In the genomic region with DNA sequence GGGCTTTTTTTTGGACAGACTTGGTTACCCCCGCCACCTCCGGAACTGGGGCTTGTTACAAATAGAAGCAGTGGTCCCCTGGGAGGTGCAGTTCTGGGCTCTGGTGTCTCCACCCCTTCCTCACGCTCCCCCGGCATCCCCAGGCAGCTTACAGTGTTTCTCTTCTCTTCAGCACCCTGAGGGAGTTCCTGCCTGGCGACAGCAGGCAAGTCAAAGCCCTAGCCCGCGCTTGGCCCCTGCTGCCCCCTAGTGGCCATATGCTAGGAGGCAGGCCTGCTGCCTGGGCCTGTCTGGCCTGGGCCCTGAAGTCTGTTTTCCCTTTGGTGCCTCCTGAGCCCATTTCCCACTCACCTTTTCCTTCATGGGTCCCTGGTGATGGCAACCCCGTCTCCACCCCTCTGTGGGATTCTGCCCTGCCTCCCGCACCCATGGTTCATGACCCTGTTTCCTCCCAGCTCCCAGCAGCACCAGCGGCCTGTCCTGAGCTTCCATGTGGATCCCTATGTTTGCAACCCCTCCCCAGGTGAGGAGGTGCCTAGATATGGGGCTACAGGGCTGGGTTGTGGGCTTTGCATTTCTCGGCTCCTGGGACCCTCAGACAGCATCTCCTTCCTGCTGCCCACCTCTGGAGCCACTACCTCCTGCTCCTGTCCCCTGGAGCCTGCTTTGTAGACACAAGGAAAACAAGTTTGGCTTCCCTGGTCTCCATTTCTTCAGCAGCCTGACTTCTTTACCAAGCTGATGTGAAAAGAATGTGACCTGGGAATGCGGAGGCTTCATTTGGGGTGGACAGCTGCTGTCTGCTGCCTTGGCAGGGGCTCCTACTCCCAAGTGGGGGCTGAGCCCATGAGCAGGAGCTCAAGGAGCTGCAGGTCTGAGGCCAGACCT, we compare ENCODE assay signal across 1 cellular context.
TF ChIP-seq lines count a peak whose summit lies in the region.

No MANE protein-coding gene starts in this region.

TF ChIP-seq in HepG2, 621 proteins besides CTCF, POLR2A, EP300 and RAD21 (continued from another document):
- TF ChIP-seq, protein P1, sequence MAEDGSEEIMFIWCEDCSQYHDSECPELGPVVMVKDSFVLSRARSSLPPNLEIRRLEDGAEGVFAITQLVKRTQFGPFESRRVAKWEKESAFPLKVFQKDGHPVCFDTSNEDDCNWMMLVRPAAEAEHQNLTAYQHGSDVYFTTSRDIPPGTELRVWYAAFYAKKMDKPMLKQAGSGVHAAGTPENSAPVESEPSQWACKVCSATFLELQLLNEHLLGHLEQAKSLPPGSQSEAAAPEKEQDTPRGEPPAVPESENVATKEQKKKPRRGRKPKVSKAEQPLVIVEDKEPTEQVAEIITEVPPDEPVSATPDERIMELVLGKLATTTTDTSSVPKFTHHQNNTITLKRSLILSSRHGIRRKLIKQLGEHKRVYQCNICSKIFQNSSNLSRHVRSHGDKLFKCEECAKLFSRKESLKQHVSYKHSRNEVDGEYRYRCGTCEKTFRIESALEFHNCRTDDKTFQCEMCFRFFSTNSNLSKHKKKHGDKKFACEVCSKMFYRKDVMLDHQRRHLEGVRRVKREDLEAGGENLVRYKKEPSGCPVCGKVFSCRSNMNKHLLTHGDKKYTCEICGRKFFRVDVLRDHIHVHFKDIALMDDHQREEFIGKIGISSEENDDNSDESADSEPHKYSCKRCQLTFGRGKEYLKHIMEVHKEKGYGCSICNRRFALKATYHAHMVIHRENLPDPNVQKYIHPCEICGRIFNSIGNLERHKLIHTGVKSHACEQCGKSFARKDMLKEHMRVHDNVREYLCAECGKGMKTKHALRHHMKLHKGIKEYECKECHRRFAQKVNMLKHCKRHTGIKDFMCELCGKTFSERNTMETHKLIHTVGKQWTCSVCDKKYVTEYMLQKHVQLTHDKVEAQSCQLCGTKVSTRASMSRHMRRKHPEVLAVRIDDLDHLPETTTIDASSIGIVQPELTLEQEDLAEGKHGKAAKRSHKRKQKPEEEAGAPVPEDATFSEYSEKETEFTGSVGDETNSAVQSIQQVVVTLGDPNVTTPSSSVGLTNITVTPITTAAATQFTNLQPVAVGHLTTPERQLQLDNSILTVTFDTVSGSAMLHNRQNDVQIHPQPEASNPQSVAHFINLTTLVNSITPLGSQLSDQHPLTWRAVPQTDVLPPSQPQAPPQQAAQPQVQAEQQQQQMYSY (CRISPR knock-in tag; IDR thresholded peaks at IDR 0.05) = no peak
- TF ChIP-seq ZNF501 (CRISPR knock-in tag; IDR thresholded peaks at IDR 0.05) (peak; percentile 77), ZNF562 (CRISPR knock-in tag; IDR thresholded peaks at IDR 0.05; ENCODE audit: borderline replicate concordance) (no peak), ZBTB3 (CRISPR knock-in tag; IDR thresholded peaks at IDR 0.05; ENCODE audit: borderline replicate concordance, low read depth) (no peak), CAMTA2 (CRISPR knock-in tag; IDR thresholded peaks at IDR 0.05; ENCODE audit: borderline replicate concordance) (no peak), RARA (CRISPR knock-in tag; IDR thresholded peaks at IDR 0.05) (0 out of 2 replicates have a peak, but pooled peaks have one; percentile 26), REXO4 (CRISPR knock-in tag; IDR thresholded peaks at IDR 0.05; ENCODE audit: borderline replicate concordance) (no peak), PTBP1 (IDR thresholded peaks at IDR 0.05; ENCODE audit: low read depth, low read length, poor library complexity, severe bottlenecking) (peak; percentile 80), YEATS4 (CRISPR knock-in tag; IDR thresholded peaks at IDR 0.05; ENCODE audit: borderline replicate concordance) (no peak), GFI1 (CRISPR knock-in tag; IDR thresholded peaks at IDR 0.05; ENCODE audit: borderline replicate concordance) (no peak), ZNF331 (CRISPR knock-in tag; IDR thresholded peaks at IDR 0.05) (no peak; the same call in 1 of the 2 replicates), ZNF773 (CRISPR knock-in tag; IDR thresholded peaks at IDR 0.05; ENCODE audit: borderline replicate concordance) (no peak), HOXA7 (CRISPR knock-in tag; IDR thresholded peaks at IDR 0.05) (no peak)
- TF ChIP-seq, protein P2, sequence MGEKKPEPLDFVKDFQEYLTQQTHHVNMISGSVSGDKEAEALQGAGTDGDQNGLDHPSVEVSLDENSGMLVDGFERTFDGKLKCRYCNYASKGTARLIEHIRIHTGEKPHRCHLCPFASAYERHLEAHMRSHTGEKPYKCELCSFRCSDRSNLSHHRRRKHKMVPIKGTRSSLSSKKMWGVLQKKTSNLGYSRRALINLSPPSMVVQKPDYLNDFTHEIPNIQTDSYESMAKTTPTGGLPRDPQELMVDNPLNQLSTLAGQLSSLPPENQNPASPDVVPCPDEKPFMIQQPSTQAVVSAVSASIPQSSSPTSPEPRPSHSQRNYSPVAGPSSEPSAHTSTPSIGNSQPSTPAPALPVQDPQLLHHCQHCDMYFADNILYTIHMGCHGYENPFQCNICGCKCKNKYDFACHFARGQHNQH (CRISPR knock-in tag; IDR thresholded peaks at IDR 0.05) = peak; percentile 51; the same call in 1 of the 2 replicates
- TF ChIP-seq, protein P3, sequence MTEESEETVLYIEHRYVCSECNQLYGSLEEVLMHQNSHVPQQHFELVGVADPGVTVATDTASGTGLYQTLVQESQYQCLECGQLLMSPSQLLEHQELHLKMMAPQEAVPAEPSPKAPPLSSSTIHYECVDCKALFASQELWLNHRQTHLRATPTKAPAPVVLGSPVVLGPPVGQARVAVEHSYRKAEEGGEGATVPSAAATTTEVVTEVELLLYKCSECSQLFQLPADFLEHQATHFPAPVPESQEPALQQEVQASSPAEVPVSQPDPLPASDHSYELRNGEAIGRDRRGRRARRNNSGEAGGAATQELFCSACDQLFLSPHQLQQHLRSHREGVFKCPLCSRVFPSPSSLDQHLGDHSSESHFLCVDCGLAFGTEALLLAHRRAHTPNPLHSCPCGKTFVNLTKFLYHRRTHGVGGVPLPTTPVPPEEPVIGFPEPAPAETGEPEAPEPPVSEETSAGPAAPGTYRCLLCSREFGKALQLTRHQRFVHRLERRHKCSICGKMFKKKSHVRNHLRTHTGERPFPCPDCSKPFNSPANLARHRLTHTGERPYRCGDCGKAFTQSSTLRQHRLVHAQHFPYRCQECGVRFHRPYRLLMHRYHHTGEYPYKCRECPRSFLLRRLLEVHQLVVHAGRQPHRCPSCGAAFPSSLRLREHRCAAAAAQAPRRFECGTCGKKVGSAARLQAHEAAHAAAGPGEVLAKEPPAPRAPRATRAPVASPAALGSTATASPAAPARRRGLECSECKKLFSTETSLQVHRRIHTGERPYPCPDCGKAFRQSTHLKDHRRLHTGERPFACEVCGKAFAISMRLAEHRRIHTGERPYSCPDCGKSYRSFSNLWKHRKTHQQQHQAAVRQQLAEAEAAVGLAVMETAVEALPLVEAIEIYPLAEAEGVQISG (CRISPR knock-in tag; IDR thresholded peaks at IDR 0.05) = peak; percentile 36; the same call in 1 of the 2 replicates
- TF ChIP-seq, protein P4, sequence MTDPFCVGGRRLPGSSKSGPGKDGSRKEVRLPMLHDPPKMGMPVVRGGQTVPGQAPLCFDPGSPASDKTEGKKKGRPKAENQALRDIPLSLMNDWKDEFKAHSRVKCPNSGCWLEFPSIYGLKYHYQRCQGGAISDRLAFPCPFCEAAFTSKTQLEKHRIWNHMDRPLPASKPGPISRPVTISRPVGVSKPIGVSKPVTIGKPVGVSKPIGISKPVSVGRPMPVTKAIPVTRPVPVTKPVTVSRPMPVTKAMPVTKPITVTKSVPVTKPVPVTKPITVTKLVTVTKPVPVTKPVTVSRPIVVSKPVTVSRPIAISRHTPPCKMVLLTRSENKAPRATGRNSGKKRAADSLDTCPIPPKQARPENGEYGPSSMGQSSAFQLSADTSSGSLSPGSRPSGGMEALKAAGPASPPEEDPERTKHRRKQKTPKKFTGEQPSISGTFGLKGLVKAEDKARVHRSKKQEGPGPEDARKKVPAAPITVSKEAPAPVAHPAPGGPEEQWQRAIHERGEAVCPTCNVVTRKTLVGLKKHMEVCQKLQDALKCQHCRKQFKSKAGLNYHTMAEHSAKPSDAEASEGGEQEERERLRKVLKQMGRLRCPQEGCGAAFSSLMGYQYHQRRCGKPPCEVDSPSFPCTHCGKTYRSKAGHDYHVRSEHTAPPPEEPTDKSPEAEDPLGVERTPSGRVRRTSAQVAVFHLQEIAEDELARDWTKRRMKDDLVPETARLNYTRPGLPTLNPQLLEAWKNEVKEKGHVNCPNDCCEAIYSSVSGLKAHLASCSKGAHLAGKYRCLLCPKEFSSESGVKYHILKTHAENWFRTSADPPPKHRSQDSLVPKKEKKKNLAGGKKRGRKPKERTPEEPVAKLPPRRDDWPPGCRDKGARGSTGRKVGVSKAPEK (CRISPR knock-in tag; IDR thresholded peaks at IDR 0.05; ENCODE audit: borderline replicate concordance) = no peak
